In the genomic region with DNA sequence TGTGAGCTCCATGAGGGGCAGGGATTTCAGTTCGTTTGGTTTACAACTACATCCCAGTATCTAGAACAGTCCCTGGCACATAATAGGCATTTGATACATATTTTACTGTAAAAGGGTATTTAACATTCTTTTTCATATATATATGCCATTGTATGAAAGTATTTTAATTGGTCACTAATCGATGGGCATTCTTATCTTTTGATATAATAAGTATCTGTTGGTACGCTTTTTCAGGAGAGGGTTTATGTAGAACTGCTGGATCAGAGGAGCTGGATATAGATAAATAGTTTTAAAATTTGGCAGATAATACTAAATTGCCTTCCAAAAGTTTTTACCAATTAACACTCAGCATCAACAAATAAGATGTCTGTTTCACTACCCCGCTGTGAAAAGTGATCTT, we compare ENCODE assay signal across 1 cellular context.
TF ChIP-seq lines count a peak whose summit lies in the region.

No MANE protein-coding gene starts in this region.

TF ChIP-seq in H1, 55 proteins besides CTCF, POLR2A, EP300 and RAD21 (continued from another document):
- TF ChIP-seq, protein P1, sequence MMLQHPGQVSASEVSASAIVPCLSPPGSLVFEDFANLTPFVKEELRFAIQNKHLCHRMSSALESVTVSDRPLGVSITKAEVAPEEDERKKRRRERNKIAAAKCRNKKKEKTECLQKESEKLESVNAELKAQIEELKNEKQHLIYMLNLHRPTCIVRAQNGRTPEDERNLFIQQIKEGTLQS (IDR thresholded peaks at IDR 0.05; ENCODE audit: insufficient read depth, low read depth, low read length) = no peak
- TF ChIP-seq FOSL1 (IDR thresholded peaks at IDR 0.05; ENCODE audit: insufficient read depth, low read depth, low read length) = no peak
